Comparison of ENCODE assay signal across 19 cellular contexts in genomic region chr2:192983173-192983572, GRCh38.
DNase-seq lines count a peak whose midpoint lies in the region; ATAC-seq and TF ChIP-seq lines count a peak whose summit lies in the region.
"Had no signal": no experiment of that assay in that cellular context is flagged by ENCODE, and none has a peak within 500 bp of the region (broad histone marks: within the 10 kb centered on the region; RNA-seq: fewer than 3 reads in every experiment).

No MANE protein-coding gene starts in this region.

- no peak overlapping the region for H2AFZ ChIP-seq in SK-N-SH (ENCODE audit: low read depth)

- CTCF ChIA-PET in SK-N-SH (lab: Yijun Ruan, JAX): interaction anchor here (1.2 kb wide), 1 partner anchor 46 kb away, joined by 3 read pairs; no protein-coding TSS in a partner anchor
- CTCF ChIA-PET in activated CD8-positive, alpha-beta memory T cell treated with anti-CD3 and anti-CD28 coated beads, Interleukin-2, amount 10 ng/mL, durations not matched to agents 7 days and 5 days (lab: Charles Lee): no interaction called here

- H3K27ac ChIP-seq in SK-N-SH (ENCODE audit: low read depth in 2 of 2, low read length in 1 of 2): no peak overlapping the region; a peak in 1 of 4 replicates
- H3K27ac ChIP-seq: BLaER1 treated with 17β-estradiol and CSF1 and Interleukin-3, amounts not matched to agents 10 nM and 100 nM; C4-2B had no signal

- no peak overlapping the region for H3K9ac ChIP-seq in SK-N-SH
- H3K9ac ChIP-seq: BLaER1 treated with 17β-estradiol and CSF1 and Interleukin-3, amounts not matched to agents 10 nM and 100 nM had no signal

- H3K79me2 ChIP-seq in SK-N-SH (ENCODE audit: insufficient read depth): no peaks in the 10 kb centered on the region

- H4K20me1 ChIP-seq in SK-N-SH (ENCODE audit: insufficient read depth): no peaks in the 10 kb centered on the region
- H4K20me1 ChIP-seq: BLaER1 treated with 17β-estradiol and CSF1 and Interleukin-3, amounts not matched to agents 10 nM and 100 nM had no signal

- no peaks in the 10 kb centered on the region for H3K9me2 ChIP-seq in SK-N-SH

- no peaks in the 10 kb centered on the region for H3K9me3 Mint-ChIP-seq in activated CD8-positive, alpha-beta memory T cell treated with anti-CD3 and anti-CD28 coated beads, Interleukin-2, amount 10 ng/mL, durations not matched to agents 7 days and 5 days (ENCODE audit: low read depth)

- H3K4me3 ChIP-seq in SK-N-SH (ENCODE audit: low read depth in 2 of 2, low read length in 1 of 2): no peak overlapping the region
- H3K4me3 ChIP-seq: BLaER1 treated with 17β-estradiol and CSF1 and Interleukin-3, amounts not matched to agents 10 nM and 100 nM; GM12878 had no signal

- no peaks in the 10 kb centered on the region for H3K27me3 Mint-ChIP-seq in activated CD8-positive, alpha-beta memory T cell treated with anti-CD3 and anti-CD28 coated beads, Interleukin-2, amount 10 ng/mL, durations not matched to agents 7 days and 5 days
- H3K27me3 Mint-ChIP-seq: B cell; CD4-positive, alpha-beta T cell had no signal

- peaks cover 0 to 2% of the 10 kb centered on the region in 2 experiments; a peak in 1 of 4 replicates for H3K4me1 ChIP-seq in SK-N-SH (ENCODE audit: control insufficient read depth in 1 of 2, insufficient read depth in 2 of 2, low read depth in 1 of 2, low read length in 1 of 2)
- H3K4me1 ChIP-seq: BLaER1 treated with 17β-estradiol and CSF1 and Interleukin-3, amounts not matched to agents 10 nM and 100 nM; Caco-2 had no signal

- H3K9me3 ChIP-seq in SK-N-SH: no peaks in the 10 kb centered on the region
- H3K9me3 ChIP-seq: BLaER1 treated with 17β-estradiol and CSF1 and Interleukin-3, amounts not matched to agents 10 nM and 100 nM; Caco-2 had no signal

- no peak overlapping the region for H3K27ac Mint-ChIP-seq in activated CD8-positive, alpha-beta memory T cell treated with anti-CD3 and anti-CD28 coated beads, Interleukin-2, amount 10 ng/mL, durations not matched to agents 7 days and 5 days
- H3K27ac Mint-ChIP-seq: B cell; CD4-positive, alpha-beta T cell; CD8-positive, alpha-beta T cell had no signal

- H3K4me2 ChIP-seq in SK-N-SH: no peak overlapping the region
- H3K4me2 ChIP-seq: BLaER1 treated with 17β-estradiol and CSF1 and Interleukin-3, amounts not matched to agents 10 nM and 100 nM had no signal

- no peaks in the 10 kb centered on the region for H3K4me1 Mint-ChIP-seq in activated CD8-positive, alpha-beta memory T cell treated with anti-CD3 and anti-CD28 coated beads, Interleukin-2, amount 10 ng/mL, durations not matched to agents 7 days and 5 days
- H3K4me1 Mint-ChIP-seq: B cell had no signal

- ATAC-seq in SK-N-SH treated with all-trans-retinoic acid at 6 μM for 48 hours: peak; percentile 36; the same call in 1 of the 3 replicates
- ATAC-seq in activated CD8-positive, alpha-beta memory T cell treated with anti-CD3 and anti-CD28 coated beads, Interleukin-2, amount 10 ng/mL, durations not matched to agents 7 days and 5 days: no peak
- ATAC-seq in GM19463 (IDR thresholded peaks at IDR 0.05; ENCODE audit: unreplicated experiment): no peak
- ATAC-seq: CD8-positive, alpha-beta T cell; GM12878 had no signal

- no peak for TF ChIP-seq CTCF in SK-N-SH (IDR thresholded peaks at IDR 0.05)

- TF ChIP-seq RAD21 in SK-N-SH (IDR thresholded peaks at IDR 0.05; ENCODE audit: low read length): no peak

- TF ChIP-seq EP300 in SK-N-SH (IDR thresholded peaks at IDR 0.05; ENCODE audit: borderline replicate concordance in 1 of 2, low read depth in 1 of 2, low read length in 1 of 2): peak in 1 of 2 experiments; percentile 57; a peak in 2 of 4 replicates

- H3K27me3 ChIP-seq in SK-N-SH (ENCODE audit: insufficient read depth): no peaks in the 10 kb centered on the region
- H3K27me3 ChIP-seq: BLaER1 treated with 17β-estradiol and CSF1 and Interleukin-3, amounts not matched to agents 10 nM and 100 nM had no signal

- DNase-seq in SK-N-SH (no peak), NCI-H1694 (lab: John Stamatoyannopoulos, UW) (peak; percentile 7), NCI-H69 (lab: John Stamatoyannopoulos, UW) (peak; percentile 32), EL (no peak)
- no peak for DNase-seq in activated CD8-positive, alpha-beta memory T cell treated with anti-CD3 and anti-CD28 coated beads, Interleukin-2, amount 10 ng/mL, durations not matched to agents 7 days and 5 days
- DNase-seq: 8988T; ACHN; Caco-2; Calu3; CD4-positive, alpha-beta T cell; CD8-positive, alpha-beta T cell; DMS79 treated with DMSO at 0.1 percent for 48 hours; GDM1 had no signal

- H3F3A ChIP-seq in SK-N-SH (replicated peaks; ENCODE audit: insufficient read depth): no peaks in the 10 kb centered on the region

- H3K4me3 Mint-ChIP-seq in activated CD8-positive, alpha-beta memory T cell treated with anti-CD3 and anti-CD28 coated beads, Interleukin-2, amount 10 ng/mL, durations not matched to agents 7 days and 5 days: no peak overlapping the region
- H3K4me3 Mint-ChIP-seq: B cell; CD4-positive, alpha-beta T cell; CD8-positive, alpha-beta T cell had no signal

- no peaks in the 10 kb centered on the region for H3K36me3 Mint-ChIP-seq in activated CD8-positive, alpha-beta memory T cell treated with anti-CD3 and anti-CD28 coated beads, Interleukin-2, amount 10 ng/mL, durations not matched to agents 7 days and 5 days
- H3K36me3 Mint-ChIP-seq: CD8-positive, alpha-beta T cell had no signal

- H3K36me3 ChIP-seq in SK-N-SH (replicated peaks in 1 of 2; ENCODE audit: control insufficient read depth in 1 of 2, insufficient read depth in 2 of 2, low read length in 1 of 2): no peaks in the 10 kb centered on the region
- H3K36me3 ChIP-seq: BLaER1 treated with 17β-estradiol and CSF1 and Interleukin-3, amounts not matched to agents 10 nM and 100 nM had no signal

- POLR2A ChIA-PET in SK-N-SH (lab: Yijun Ruan, JAX): no interaction called here

TF ChIP-seq in SK-N-SH treated with all-trans-retinoic acid at 6 μM for 48 hours, 23 proteins besides CTCF, POLR2A, EP300 and RAD21:
- TF ChIP-seq TCF4 (CRISPR knock-in tag; IDR thresholded peaks at IDR 0.05; ENCODE audit: borderline replicate concordance): no peak
- TF ChIP-seq CREB5 (CRISPR knock-in tag; IDR thresholded peaks at IDR 0.05; ENCODE audit: low read depth): no peak
- peak; percentile 87 for TF ChIP-seq TOX (CRISPR knock-in tag; IDR thresholded peaks at IDR 0.05; ENCODE audit: borderline replicate concordance)
- no peak for TF ChIP-seq PATZ1 (CRISPR knock-in tag; IDR thresholded peaks at IDR 0.05; ENCODE audit: borderline replicate concordance)

TF ChIP-seq in SK-N-SH, 30 proteins besides CTCF, POLR2A, EP300 and RAD21:
- TF ChIP-seq YY1 (IDR thresholded peaks at IDR 0.05; ENCODE audit: low read depth) (no peak), POLR2AphosphoS5 (IDR thresholded peaks at IDR 0.05; ENCODE audit: low read depth, low read length) (no peak), RXRA (IDR thresholded peaks at IDR 0.05; ENCODE audit: borderline replicate concordance, low read depth) (no peak), GABPA (IDR thresholded peaks at IDR 0.05; ENCODE audit: low read depth) (no peak), MAX (IDR thresholded peaks at IDR 0.05; ENCODE audit: low read depth) (no peak), IRF3 (IDR thresholded peaks at IDR 0.05; ENCODE audit: low read depth, low read length) (no peak), USF1 (IDR thresholded peaks at IDR 0.05; ENCODE audit: borderline replicate concordance, low read depth) (no peak), NFIC (IDR thresholded peaks at IDR 0.05; ENCODE audit: borderline replicate concordance) (no peak), FOSL2 (IDR thresholded peaks at IDR 0.05; ENCODE audit: borderline replicate concordance, low read depth) (no peak), RFX5 (IDR thresholded peaks at IDR 0.05; ENCODE audit: low read length) (no peak), ZBTB33 (IDR thresholded peaks at IDR 0.05; ENCODE audit: borderline replicate concordance, low read depth) (no peak), FOXJ3 (CRISPR knock-in tag; IDR thresholded peaks at IDR 0.05) (no peak), RCOR1 (IDR thresholded peaks at IDR 0.05; ENCODE audit: low read length) (no peak), CHD2 (IDR thresholded peaks at IDR 0.05; ENCODE audit: low read length, partially characterized antibody) (no peak)

Comparison
In these comparisons a context has a peak if more than half of its experiments do, and no peak if none do; other contexts are left out.
1. DNase-seq: peak in NCI-H1694 (single experiment) and NCI-H69 (single experiment); none in SK-N-SH (single experiment), EL (single experiment) and activated CD8-positive, alpha-beta memory T cell treated with anti-CD3 and anti-CD28 coated beads, Interleukin-2, amount 10 ng/mL, durations not matched to agents 7 days and 5 days (single experiment).